Comparison of ENCODE assay signal across 1 cellular context in the genomic region with DNA sequence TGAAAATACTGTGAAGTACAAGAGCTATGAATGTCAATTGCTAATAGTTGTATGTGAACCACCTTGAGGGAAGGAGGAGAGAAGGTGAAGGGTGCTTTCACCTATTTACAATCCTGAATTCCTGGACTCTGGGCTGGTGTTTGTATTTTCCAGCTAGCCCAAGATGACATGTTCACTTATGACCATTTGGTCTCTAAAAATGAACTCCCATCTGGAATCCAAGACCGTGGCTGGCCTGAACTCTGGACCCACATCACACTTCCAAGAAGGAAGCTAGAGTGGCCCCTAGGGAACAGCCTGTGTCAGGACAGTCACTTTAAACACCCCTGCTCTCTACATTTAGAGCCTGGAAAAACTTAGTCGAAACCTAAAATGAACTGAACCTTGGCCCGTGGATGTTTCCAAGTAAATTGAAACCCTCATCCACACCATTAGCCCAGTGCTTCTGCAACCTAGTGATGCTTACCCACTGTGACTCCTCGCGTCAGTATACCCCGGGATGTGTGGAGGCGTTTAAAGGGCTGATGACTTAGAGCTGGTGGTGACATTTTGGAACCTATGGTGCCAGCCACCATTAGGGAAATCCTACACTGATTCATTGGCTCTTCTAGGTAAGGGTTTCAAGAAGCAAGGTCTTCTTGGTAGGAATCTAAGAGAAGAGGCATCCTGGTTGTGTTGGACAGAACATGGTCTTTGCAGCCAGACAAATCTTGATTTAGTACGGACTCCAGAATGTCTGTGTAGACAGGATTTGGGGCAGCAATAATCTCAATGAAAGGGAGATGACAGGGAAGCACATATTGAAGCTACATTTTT.
TF ChIP-seq lines count a peak whose summit lies in the region.

No MANE protein-coding gene starts in this region.

TF ChIP-seq in H1, 55 proteins besides CTCF, POLR2A, EP300 and RAD21 (continued from another document):
- TF ChIP-seq CBX5 (IDR thresholded peaks at IDR 0.05; ENCODE audit: low read depth, low read length) (no peak), SRF (IDR thresholded peaks at IDR 0.05; ENCODE audit: low read depth, low read length) (no peak), SAP30 (IDR thresholded peaks at IDR 0.05; ENCODE audit: insufficient read depth, insufficient replicate concordance, low read length) (no peak), JUN (IDR thresholded peaks at IDR 0.05; ENCODE audit: low read depth, low read length) (no peak), USF2 (IDR thresholded peaks at IDR 0.05; ENCODE audit: low read length) (no peak), POU5F1 (IDR thresholded peaks at IDR 0.05; ENCODE audit: low read depth, low read length) (no peak), TCF12 (IDR thresholded peaks at IDR 0.05; ENCODE audit: low read depth, low read length) (no peak), SIN3A (conservative IDR thresholded peaks at IDR 0.05 in 1 of 2, IDR thresholded peaks at IDR 0.05 in 1 of 2; ENCODE audit: low read depth in 1 of 2, low read length in 2 of 2) (no peak)
- TF ChIP-seq, protein P1, sequence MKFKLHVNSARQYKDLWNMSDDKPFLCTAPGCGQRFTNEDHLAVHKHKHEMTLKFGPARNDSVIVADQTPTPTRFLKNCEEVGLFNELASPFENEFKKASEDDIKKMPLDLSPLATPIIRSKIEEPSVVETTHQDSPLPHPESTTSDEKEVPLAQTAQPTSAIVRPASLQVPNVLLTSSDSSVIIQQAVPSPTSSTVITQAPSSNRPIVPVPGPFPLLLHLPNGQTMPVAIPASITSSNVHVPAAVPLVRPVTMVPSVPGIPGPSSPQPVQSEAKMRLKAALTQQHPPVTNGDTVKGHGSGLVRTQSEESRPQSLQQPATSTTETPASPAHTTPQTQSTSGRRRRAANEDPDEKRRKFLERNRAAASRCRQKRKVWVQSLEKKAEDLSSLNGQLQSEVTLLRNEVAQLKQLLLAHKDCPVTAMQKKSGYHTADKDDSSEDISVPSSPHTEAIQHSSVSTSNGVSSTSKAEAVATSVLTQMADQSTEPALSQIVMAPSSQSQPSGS (IDR thresholded peaks at IDR 0.05; ENCODE audit: low read length): no peak
